In the genomic region with DNA sequence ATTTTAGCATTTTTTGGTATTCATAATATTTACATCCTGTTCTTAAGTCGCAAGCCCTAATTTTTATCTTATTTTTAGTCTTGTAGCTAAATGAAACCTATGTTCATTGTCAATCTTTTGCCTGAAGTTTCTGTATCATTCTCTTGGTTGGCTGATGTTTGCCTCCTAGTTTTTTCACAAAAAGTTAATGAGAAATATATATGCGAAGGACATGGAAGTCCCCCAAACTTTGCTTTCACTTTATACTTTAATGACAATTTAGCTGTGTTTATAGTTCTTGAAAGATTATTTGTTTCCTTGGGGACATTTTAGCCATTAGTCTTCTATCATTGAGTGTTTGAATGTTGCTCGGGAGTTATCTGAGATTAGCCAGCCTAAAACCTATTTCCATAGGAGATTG, we compare ENCODE assay signal across 21 cellular contexts.
"Had no signal": no experiment of that assay in that cellular context is flagged by ENCODE, and none has a peak within 500 bp of the region (broad histone marks: within the 10 kb centered on the region; RNA-seq: fewer than 3 reads in every experiment).

No MANE protein-coding gene starts in this region.

- H2AFZ ChIP-seq: PC-9 had no signal

- H3K27me3 ChIP-seq: MG63, Peyer's patch, SJCRH30 had no signal

- H3K4me1 ChIP-seq: Peyer's patch had no signal

- DNase-seq: KBM-7; NCI-H1092; NCI-H1105 treated with DMSO at 0.1 percent for 48 hours; NCI-H1417 treated with DMSO at 0.1 percent for 48 hours; NCI-H146; NCI-H1694 treated with DMSO at 0.1 percent for 48 hours; NCI-H1930; NCI-H2081; NCI-H2107; NCI-H2227 treated with DMSO at 0.1 percent for 48 hours; NCI-H524; NCI-H69; NCI-H774; NK-92 treated with Interleukin-12 subunit alpha and Interleukin-12 subunit beta, amount 100 ng/mL, for 24 hours; PC-9; Peyer's patch; SHP77 treated with DMSO at 0.1 percent for 48 hours; SJCRH30; T-helper 1 cell had no signal

- H3K4me3 ChIP-seq: MG63, PC-9, Peyer's patch, SJCRH30 had no signal

- H3K4me2 ChIP-seq: PC-9 had no signal

- H3K36me3 ChIP-seq: MG63, Peyer's patch, SJCRH30 had no signal

- H3K27ac ChIP-seq: PC-9, Peyer's patch, SJCRH30 had no signal

- H3K9me3 ChIP-seq: MG63, Peyer's patch, SJCRH30 had no signal

- ATAC-seq: Right ventricle myocardium inferior had no signal
